12 cellular contexts compared by ENCODE assay signal in the genomic region with DNA sequence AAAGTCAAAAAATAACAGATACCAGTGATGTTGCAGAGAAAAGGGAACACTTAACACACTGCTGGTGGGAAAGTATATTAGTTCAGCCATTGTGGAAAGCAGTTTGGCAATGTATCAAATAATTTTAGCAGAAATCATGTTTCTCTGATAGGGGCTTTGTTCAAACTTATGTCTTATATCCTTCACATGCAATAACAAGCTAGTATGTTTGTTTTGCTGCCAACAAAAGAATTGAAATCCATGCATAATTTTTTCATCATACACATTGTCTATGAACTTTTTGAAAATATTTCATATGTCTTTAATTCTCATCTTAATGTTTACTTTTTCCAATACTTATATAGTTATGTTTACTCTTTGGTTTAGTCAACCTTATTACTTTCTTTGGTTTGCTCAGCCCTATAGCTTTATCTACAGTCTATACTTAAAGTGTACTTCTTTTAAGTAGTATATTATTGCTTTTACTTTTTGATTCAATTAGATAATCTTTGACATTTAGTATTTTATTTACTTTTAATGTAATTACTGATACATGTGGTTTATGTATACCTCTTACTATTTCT.
DNase-seq lines count a peak whose midpoint lies in the region; TF ChIP-seq lines count a peak whose summit lies in the region.
"Had no signal": no experiment of that assay in that cellular context is flagged by ENCODE, and none has a peak within 500 bp of the region (broad histone marks: within the 10 kb centered on the region; RNA-seq: fewer than 3 reads in every experiment).

No MANE protein-coding gene starts in this region.

- H3K4me1 ChIP-seq in PC-9 (replicated peaks; ENCODE audit: insufficient read depth), result no peaks in the 10 kb centered on the region
- peaks cover 17% of the 10 kb centered on the region for H3K4me1 ChIP-seq in adipocyte (ENCODE audit: control insufficient read depth, insufficient read depth, low read length)
- H3K4me1 ChIP-seq in CD4-positive, alpha-beta memory T cell (ENCODE audit: insufficient read depth, low read length), result no peaks in the 10 kb centered on the region
- H3K4me1 ChIP-seq: BE2C, Caco-2 had no signal

- no peak overlapping the region for H3K4me2 ChIP-seq in PC-9

- no peaks in the 10 kb centered on the region for H4K20me1 ChIP-seq in PC-9 (ENCODE audit: insufficient read depth)

- 0 out of 2 replicates have a peak overlapping the region, but pooled peaks have one; percentile 45 for H2AFZ ChIP-seq in PC-9

- no peak overlapping the region for H3K4me3 Mint-ChIP-seq in CD4-positive, alpha-beta memory T cell
- H3K4me3 Mint-ChIP-seq in activated T-cell treated with anti-CD3 and anti-CD28 coated beads, Interleukin-2, amount 50 U/mL, for 24 hours, result no peak overlapping the region
- H3K4me3 Mint-ChIP-seq: CD4-positive, CD25-positive, alpha-beta regulatory T cell; H9 had no signal

- no peaks in the 10 kb centered on the region for H3K4me1 Mint-ChIP-seq in CD4-positive, alpha-beta memory T cell
- peaks cover 13% of the 10 kb centered on the region for H3K4me1 Mint-ChIP-seq in activated T-cell treated with anti-CD3 and anti-CD28 coated beads, Interleukin-2, amount 50 U/mL, for 24 hours (ENCODE audit: low read depth)
- H3K4me1 Mint-ChIP-seq: H9 had no signal

- TF ChIP-seq CTCF in PC-9 (conservative IDR thresholded peaks at IDR 0.05), result no peak
- no peak for TF ChIP-seq CTCF in epithelial cell of esophagus (IDR thresholded peaks at IDR 0.05; ENCODE audit: insufficient read depth, low read depth, low read length, missing control alignments)

- no peak for DNase-seq in PC-9
- peak; percentile 10 for DNase-seq in adipocyte (ENCODE audit: low read depth)
- peak; percentile 59 for DNase-seq in epithelial cell of esophagus (ENCODE audit: low read depth)
- DNase-seq in CD4-positive, alpha-beta memory T cell, result no peak
- DNase-seq in activated T-cell treated with anti-CD3 and anti-CD28 coated beads, Interleukin-2, amount 50 U/mL, for 24 hours, result no peak
- no peak for DNase-seq in amygdala (lab: John Stamatoyannopoulos, UW)
- DNase-seq: ACHN; BE2C; C1 segment of cervical spinal cord; Caco-2; CD4-positive, CD25-positive, alpha-beta regulatory T cell; H9 had no signal

- no peak overlapping the region for H3K27ac ChIP-seq in PC-9
- no peak overlapping the region for H3K27ac ChIP-seq in CD4-positive, alpha-beta memory T cell (ENCODE audit: low read depth, low read length)

- H3K27me3 ChIP-seq in PC-9 (ENCODE audit: insufficient read depth, low read depth) (no peaks in the 10 kb centered on the region), adipocyte (replicated peaks; ENCODE audit: control insufficient read depth, insufficient read depth, low read length) (no peaks in the 10 kb centered on the region)
- no peaks in the 10 kb centered on the region for H3K27me3 ChIP-seq in CD4-positive, alpha-beta memory T cell (ENCODE audit: insufficient read depth, low read length)
- H3K27me3 ChIP-seq: BE2C had no signal

- BruUV-seq in PC-9 (replicated peaks; lab: Mats Ljungman, UMichigan), result no TSS peak

- no peaks in the 10 kb centered on the region; the same call in 1 of the 2 replicates for H3F3A ChIP-seq in PC-9 (ENCODE audit: insufficient read depth, low read depth)

- H3K27me3 Mint-ChIP-seq in CD4-positive, alpha-beta memory T cell, result no peaks in the 10 kb centered on the region
- H3K27me3 Mint-ChIP-seq in activated T-cell treated with anti-CD3 and anti-CD28 coated beads, Interleukin-2, amount 50 U/mL, for 24 hours, result no peaks in the 10 kb centered on the region
- H3K27me3 Mint-ChIP-seq: CD4-positive, CD25-positive, alpha-beta regulatory T cell had no signal

- H3K9me3 ChIP-seq in PC-9 (ENCODE audit: insufficient read depth, low read depth) (no peaks in the 10 kb centered on the region; the same call in none of the 2 replicates), adipocyte (ENCODE audit: control insufficient read depth, low read length) (peaks cover 10% of the 10 kb centered on the region)
- H3K9me3 ChIP-seq in CD4-positive, alpha-beta memory T cell (ENCODE audit: control insufficient read depth in 1 of 2, low read length in 2 of 2), result no peaks in the 10 kb centered on the region
- H3K9me3 ChIP-seq: BE2C, Caco-2 had no signal

- no peak overlapping the region for H3K27ac Mint-ChIP-seq in CD4-positive, alpha-beta memory T cell
- no peak overlapping the region for H3K27ac Mint-ChIP-seq in activated T-cell treated with anti-CD3 and anti-CD28 coated beads, Interleukin-2, amount 50 U/mL, for 24 hours
- H3K27ac Mint-ChIP-seq: H9 had no signal

- H3K79me2 ChIP-seq in PC-9 (ENCODE audit: low read depth), result no peaks in the 10 kb centered on the region

- intact Hi-C loops in PC-9 (cut with micrococcal nuclease; ENCODE audit: unreplicated experiment), result no loop called here
- intact Hi-C loops in CD4-positive, alpha-beta memory T cell (cut with micrococcal nuclease), result no loop called here

- POLR2A ChIA-PET in PC-9 (lab: Charles Lee; ENCODE audit: unreplicated experiment), result no interaction called here
- POLR2A ChIA-PET in CD4-positive, alpha-beta memory T cell (lab: Charles Lee; ENCODE audit: partially characterized antibody), result no interaction called here

- H3K36me3 ChIP-seq in PC-9 (ENCODE audit: low read depth) (no peaks in the 10 kb centered on the region), adipocyte (ENCODE audit: control insufficient read depth, insufficient read depth, low read length, severe bottlenecking) (no peaks in the 10 kb centered on the region)
- H3K36me3 ChIP-seq in CD4-positive, alpha-beta memory T cell (ENCODE audit: insufficient read depth, low read length), result no peaks in the 10 kb centered on the region
- H3K36me3 ChIP-seq: BE2C had no signal

- H3K9me2 ChIP-seq in PC-9 (ENCODE audit: insufficient read depth), result no peaks in the 10 kb centered on the region

- H3K9me3 Mint-ChIP-seq in CD4-positive, alpha-beta memory T cell, result peaks cover 0 to 4% (median 0%) of the 10 kb centered on the region in 8 donors
- H3K9me3 Mint-ChIP-seq in activated T-cell treated with anti-CD3 and anti-CD28 coated beads, Interleukin-2, amount 50 U/mL, for 24 hours, result no peaks in the 10 kb centered on the region
- H3K9me3 Mint-ChIP-seq: H9 had no signal

- H3K36me3 Mint-ChIP-seq in CD4-positive, alpha-beta memory T cell, result peaks cover 0 to 3% of the 10 kb centered on the region in 2 donors
- no peaks in the 10 kb centered on the region for H3K36me3 Mint-ChIP-seq in activated T-cell treated with anti-CD3 and anti-CD28 coated beads, Interleukin-2, amount 50 U/mL, for 24 hours (ENCODE audit: low read depth)
- H3K36me3 Mint-ChIP-seq: CD4-positive, CD25-positive, alpha-beta regulatory T cell had no signal

- H3K4me3 ChIP-seq in PC-9 (no peak overlapping the region), adipocyte (ENCODE audit: low read length) (no peak overlapping the region), epithelial cell of esophagus (ENCODE audit: low read length) (no peak overlapping the region)
- H3K4me3 ChIP-seq in CD4-positive, alpha-beta memory T cell (ENCODE audit: low read length in 2 of 2), result no peak overlapping the region

- H3K9ac ChIP-seq in adipocyte (ENCODE audit: low read length), result no peak overlapping the region

- CTCF ChIA-PET in PC-9 (lab: Charles Lee), result no interaction called here
- CTCF ChIA-PET in CD4-positive, alpha-beta memory T cell (lab: Charles Lee; ENCODE audit: partially characterized antibody), result no interaction called here

Comparison
In these comparisons a context has a peak if more than half of its experiments do, and no peak if none do; other contexts are left out.
1. DNase-seq: peak in adipocyte (single experiment) and epithelial cell of esophagus (single experiment); none in PC-9 (0 of 2), CD4-positive, alpha-beta memory T cell (0 of 5), activated T-cell treated with anti-CD3 and anti-CD28 coated beads, Interleukin-2, amount 50 U/mL, for 24 hours (single experiment) and amygdala (0 of 56).